8 cellular contexts compared by ENCODE assay signal in genomic region chr12:100163416-100164152, GRCh38. TPM values are rescaled to one million over a fixed set of nuclear protein-coding genes. Genes with fewer than 3 reads are reported as not detected.
DNase-seq lines count a peak whose midpoint lies in the region; ATAC-seq, FAIRE-seq and TF ChIP-seq lines count a peak whose summit lies in the region.

No MANE protein-coding gene starts in this region.

- peak; percentile 97 to 100 (median 100) for ATAC-seq in pancreas

- CTCF ChIA-PET in activated naive CD4-positive, alpha-beta T cell treated with anti-CD3 and anti-CD28 coated beads for 36 hours (lab: Charles Lee), result interaction anchor here (1.2 to 2.8 kb wide), 3 partner anchors 9 to 241 kb away, joined by 4 to 14 read pairs (median 5); no protein-coding TSS in a partner anchor

- H3K4me1 ChIP-seq in HAP-1 (peaks cover 27% of the 10 kb centered on the region), pancreas (no peaks in the 10 kb centered on the region)

- no peaks in the 10 kb centered on the region for H3K9me3 Mint-ChIP-seq in activated naive CD4-positive, alpha-beta T cell treated with anti-CD3 and anti-CD28 coated beads for 36 hours
- peaks cover 4% of the 10 kb centered on the region for H3K9me3 Mint-ChIP-seq in type B pancreatic cell

- no peaks in the 10 kb centered on the region for H3K9me3 ChIP-seq in HAP-1
- H3K9me3 ChIP-seq in MG63, result no peaks in the 10 kb centered on the region
- H3K9me3 ChIP-seq in pancreas, result no peaks in the 10 kb centered on the region

- peak overlapping the region in 1 of 4 donors; percentile 22 for H3K27ac ChIP-seq in pancreas

- intact Hi-C loops in activated naive CD4-positive, alpha-beta T cell treated with anti-CD3 and anti-CD28 coated beads for 36 hours (cut with micrococcal nuclease), result loop anchor here (1.0 to 2.0 kb wide), 2 partner anchors 21 to 37 kb away; partner anchors contain the start of genes ACTR6 and BLTP3B
- intact Hi-C loops in pancreas (cut with DNase I), result no loop called here

- DNase-seq in EL (peak; percentile 62), HAP-1 (ENCODE audit: low spot score in 2 of 2) (peak; percentile 92 to 95), MG63 (peak; percentile 66), SK-MEL-5 (ENCODE audit: low read depth, low spot score) (peak; percentile 88), globus pallidus (ENCODE audit: low spot score) (peak; percentile 50), pancreas (peak; percentile 64 to 90 (median 78)), type B pancreatic cell (ENCODE audit: extremely low spot score, unreplicated experiment) (peak; percentile 77)
- peak; percentile 81 for DNase-seq in activated naive CD4-positive, alpha-beta T cell treated with anti-CD3 and anti-CD28 coated beads for 36 hours

- H3K4me3 ChIP-seq in HAP-1, result peak overlapping the region; percentile 15
- H3K4me3 ChIP-seq in MG63, result peak overlapping the region; percentile 22
- H3K4me3 ChIP-seq in pancreas, result peak overlapping the region in 2 of 4 donors; percentile 16 to 35

- H3K4me1 Mint-ChIP-seq in activated naive CD4-positive, alpha-beta T cell treated with anti-CD3 and anti-CD28 coated beads for 36 hours (ENCODE audit: low read depth), result peaks cover 6% of the 10 kb centered on the region
- peaks cover 15% of the 10 kb centered on the region for H3K4me1 Mint-ChIP-seq in type B pancreatic cell (ENCODE audit: unreplicated experiment)

- H3K4me3 Mint-ChIP-seq in activated naive CD4-positive, alpha-beta T cell treated with anti-CD3 and anti-CD28 coated beads for 36 hours, result peak overlapping the region; percentile 60
- peak overlapping the region; percentile 86 for H3K4me3 Mint-ChIP-seq in type B pancreatic cell

- H3K27me3 ChIP-seq in HAP-1 (ENCODE audit: low read depth) (no peaks in the 10 kb centered on the region), MG63 (no peaks in the 10 kb centered on the region), pancreas (no peaks in the 10 kb centered on the region)

- no peaks in the 10 kb centered on the region for H3K36me3 Mint-ChIP-seq in activated naive CD4-positive, alpha-beta T cell treated with anti-CD3 and anti-CD28 coated beads for 36 hours (ENCODE audit: low read depth)
- no peaks in the 10 kb centered on the region for H3K36me3 Mint-ChIP-seq in type B pancreatic cell

- 13 to 36% methylated on average over 16 of the region's 16 CpGs for WGBS in pancreas, 2 donors

- TF ChIP-seq CTCF in pancreas (IDR thresholded peaks at IDR 0.05) (no peak), type B pancreatic cell (conservative IDR thresholded peaks at IDR 0.05) (peak; percentile 45)

- no peaks in the 10 kb centered on the region for H3K36me3 ChIP-seq in HAP-1 (replicated peaks)
- no peaks in the 10 kb centered on the region for H3K36me3 ChIP-seq in MG63
- H3K36me3 ChIP-seq in pancreas, result no peaks in the 10 kb centered on the region

- in situ Hi-C loops in HAP-1 (cut with MboI; ENCODE audit: low sequenced_read_pairs), result no loop called here
- in situ Hi-C loops in SK-MEL-5 (cut with HindIII; ENCODE audit: low pct_unique_long_range_greater_than_20kb, low sequenced_read_pairs), result no loop called here

- no peaks in the 10 kb centered on the region for H3K27me3 Mint-ChIP-seq in activated naive CD4-positive, alpha-beta T cell treated with anti-CD3 and anti-CD28 coated beads for 36 hours (ENCODE audit: low read depth)
- H3K27me3 Mint-ChIP-seq in type B pancreatic cell, result no peaks in the 10 kb centered on the region

- FAIRE-seq in pancreas (lab: Jason Lieb, UNC), result peak; percentile 87

- H3K27ac Mint-ChIP-seq in activated naive CD4-positive, alpha-beta T cell treated with anti-CD3 and anti-CD28 coated beads for 36 hours, result no peak overlapping the region
- H3K27ac Mint-ChIP-seq in type B pancreatic cell, result peak overlapping the region; percentile 91

RNA-seq across cellular contexts. Expression of gene BLTP3B, which starts 20.9 kb away (rescaled TPM):
- 20.3 and 26.4 TPM in 2 replicates for total RNA-seq in MG63 (2014; rRNA removed; shearing (Covaris generic); ENCODE audit: low replicate concordance)
- 15.0 and 16.8 TPM in 2 replicates for total RNA-seq in SK-MEL-5 (2014; rRNA removed; shearing (Covaris generic))
- 7.7 and 8.1 TPM in 2 replicates for polyA plus RNA-seq in SK-MEL-5 (2015; cell fraction: cytosol; rRNA removed)
- 4.5 and 5.6 TPM in 2 replicates for polyA plus RNA-seq in SK-MEL-5 (2015; cell fraction: nucleus; rRNA removed)
- total RNA-seq in activated naive CD4-positive, alpha-beta T cell treated with anti-CD3 and anti-CD28 coated beads for 36 hours, result 10 to 100 TPM; 27.0 to 27.2 TPM
- total RNA-seq in pancreas (10 to 100 TPM in 1 of 6 donors, 1 to 10 TPM in 5; 3.6 to 10.8 (median 5.2) TPM), type B pancreatic cell (ENCODE audit: low replicate concordance) (12.0 and 19.5 TPM in 2 replicates)
- polyA plus RNA-seq in pancreas, result 1 to 10 TPM; 2.0 to 5.6 TPM

RNA-seq across cellular contexts. Expression of gene ACTR6, which starts 37.0 kb away (rescaled TPM):
- total RNA-seq in MG63 (2014; rRNA removed; shearing (Covaris generic); ENCODE audit: low replicate concordance), result 18.4 and 37.0 TPM in 2 replicates
- 36.0 and 39.1 TPM in 2 replicates for total RNA-seq in SK-MEL-5 (2014; rRNA removed; shearing (Covaris generic))
- 27.9 and 31.0 TPM in 2 replicates for polyA plus RNA-seq in SK-MEL-5 (2015; cell fraction: cytosol; rRNA removed)
- polyA plus RNA-seq in SK-MEL-5 (2015; cell fraction: nucleus; rRNA removed), result 18.1 and 26.5 TPM in 2 replicates
- total RNA-seq in activated naive CD4-positive, alpha-beta T cell treated with anti-CD3 and anti-CD28 coated beads for 36 hours, result 10 to 100 TPM; 38.0 to 41.8 TPM
- total RNA-seq in pancreas (10 to 100 TPM in 2 of 6 donors, 1 to 10 TPM in 4; 3.8 to 14.4 (median 7.0) TPM), type B pancreatic cell (ENCODE audit: low replicate concordance) (24.1 and 32.9 TPM in 2 replicates)
- polyA plus RNA-seq in pancreas, result 10 to 100 TPM in 1 of 2 donors, 1 to 10 TPM in 1; 5.0 to 10.4 TPM
